Comparison of ENCODE assay signal across 10 cellular contexts in the genomic region with DNA sequence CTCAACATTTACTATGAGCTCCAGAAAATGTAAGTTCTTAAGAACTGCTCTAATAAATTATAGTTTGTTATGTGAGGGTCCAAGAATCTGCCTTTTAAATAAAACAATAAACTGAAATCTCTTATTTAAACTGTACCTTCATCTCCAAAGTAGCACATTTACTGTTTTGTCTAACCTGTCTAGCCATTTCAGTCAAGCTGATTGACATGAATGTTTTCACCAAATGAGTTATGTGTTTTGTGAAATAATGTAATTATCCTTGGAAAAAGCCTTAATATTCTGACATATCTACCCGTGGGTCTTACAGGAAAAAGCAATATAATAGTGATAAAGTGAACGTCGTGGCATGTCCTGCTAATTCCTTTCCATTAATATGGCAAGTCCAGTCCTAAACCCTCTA. TPM values are rescaled to one million over a fixed set of nuclear protein-coding genes. Genes with fewer than 3 reads are reported as not detected.
"Had no signal": no experiment of that assay in that cellular context is flagged by ENCODE, and none has a peak within 500 bp of the region (broad histone marks: within the 10 kb centered on the region; RNA-seq: fewer than 3 reads in every experiment).

No MANE protein-coding gene starts in this region.

- ATAC-seq: GM23338, HCT116 had no signal

- DNase-seq: GM23248, GOT3, H7, H9, HCEC 1CT, HFFc6 had no signal

- H3K4me2 ChIP-seq: GM23338 had no signal

- H3K36me3 ChIP-seq: HAP-1 had no signal

- H3K9me3 ChIP-seq: HAP-1 had no signal

- H3K27ac ChIP-seq: GM23248 had no signal

- H3K9ac ChIP-seq: GM23248 had no signal

- H3K4me3 ChIP-seq: GM23248, GM23338, HAP-1 had no signal

- H2AFZ ChIP-seq: GM23248, GM23338 had no signal

RNA-seq across cellular contexts. Expression of gene OPRM1, which starts 57.8 kb away (rescaled TPM):
- polyA plus RNA-seq: GM23248, GM23338, H1 had no signal
